ENCODE assay signal across 19 cellular contexts in the genomic region with DNA sequence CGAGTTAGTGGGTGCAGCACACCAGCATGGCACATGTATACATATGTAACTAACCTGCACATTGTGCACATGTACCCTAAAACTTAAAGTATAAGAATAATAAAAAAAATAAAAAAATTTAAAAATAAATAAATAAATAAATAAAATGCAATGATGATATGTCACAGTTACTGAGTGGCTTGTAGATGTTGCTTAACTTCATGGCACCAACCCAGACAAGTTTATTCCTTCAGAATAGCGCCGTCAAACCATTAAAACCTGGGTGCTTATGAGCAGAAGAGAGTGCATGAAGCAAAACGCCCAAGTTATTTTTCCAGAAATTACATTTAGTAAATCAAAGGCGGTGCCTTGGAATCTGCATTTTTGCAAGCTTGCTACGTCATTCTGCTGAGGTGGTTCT.
DNase-seq lines count a peak whose midpoint lies in the region; ATAC-seq and TF ChIP-seq lines count a peak whose summit lies in the region.
"Had no signal": no experiment of that assay in that cellular context is flagged by ENCODE, and none has a peak within 500 bp of the region (broad histone marks: within the 10 kb centered on the region; RNA-seq: fewer than 3 reads in every experiment).

No MANE protein-coding gene starts in this region.

- H3K9me3 ChIP-seq in left ventricle myocardium inferior (replicated peaks) (peaks cover 26% of the 10 kb centered on the region), suprapubic skin (no peaks in the 10 kb centered on the region), thyroid gland (no peaks in the 10 kb centered on the region)
- H3K9me3 ChIP-seq: SJSA1 had no signal

- TF ChIP-seq POLR2A in suprapubic skin (IDR thresholded peaks at IDR 0.05): no peak
- no peak for TF ChIP-seq POLR2A in thyroid gland (IDR thresholded peaks at IDR 0.05)

- peak overlapping the region; percentile 67 for H3K27ac ChIP-seq in left ventricle myocardium inferior (replicated peaks)
- no peak overlapping the region for H3K27ac ChIP-seq in suprapubic skin
- H3K27ac ChIP-seq in thyroid gland: no peak overlapping the region
- H3K27ac ChIP-seq: KMS-11, SJSA1 had no signal

- no peak overlapping the region for H3K4me3 Mint-ChIP-seq in mesothelial cell of epicardium
- H3K4me3 Mint-ChIP-seq: B cell, CD14-positive monocyte, GM23338 had no signal

- H3K27me3 Mint-ChIP-seq in mesothelial cell of epicardium (ENCODE audit: low read depth): no peaks in the 10 kb centered on the region
- H3K27me3 Mint-ChIP-seq: B cell had no signal

- H3K4me1 ChIP-seq in left ventricle myocardium inferior (peaks cover 17% of the 10 kb centered on the region), suprapubic skin (peaks cover 13% of the 10 kb centered on the region), thyroid gland (peaks cover under 1 to 5% of the 10 kb centered on the region in 2 donors)
- H3K4me1 ChIP-seq: SJSA1 had no signal

- peaks cover 17% of the 10 kb centered on the region for H3K36me3 Mint-ChIP-seq in mesothelial cell of epicardium
- H3K36me3 Mint-ChIP-seq: CD14-positive monocyte had no signal

- 86% methylated on average over 6 of the region's 6 CpGs for WGBS in suprapubic skin
- WGBS in thyroid gland, 2 donors: 89 to 93% methylated on average over 6 of the region's 6 CpGs

- H3K27ac Mint-ChIP-seq in mesothelial cell of epicardium: peak overlapping the region; percentile 83
- H3K27ac Mint-ChIP-seq: B cell, CD14-positive monocyte, GM23338 had no signal

- no peak for DNase-seq in left ventricle myocardium inferior
- DNase-seq in left cardiac atrium: no peak
- no peak for DNase-seq in mesothelial cell of epicardium (ENCODE audit: low spot score in 2 of 2, unreplicated experiment in 2 of 2)
- DNase-seq in suprapubic skin (ENCODE audit: low spot score in 2 of 2): no peak
- DNase-seq in NCI-H446 treated with DMSO at 0.1 percent for 48 hours (lab: John Stamatoyannopoulos, UW): no peak
- DNase-seq in thyroid gland: no peak
- no peak for DNase-seq in NCI-H1436 treated with DMSO at 0.1 percent for 48 hours (lab: John Stamatoyannopoulos, UW)
- DNase-seq: NCI-H1092 treated with DMSO at 0.1 percent for 48 hours, NCI-H146, NCI-H2029, NCI-H226, NCI-H524 had no signal

- H3K9me3 Mint-ChIP-seq in mesothelial cell of epicardium: peaks cover 38% of the 10 kb centered on the region
- H3K9me3 Mint-ChIP-seq: GM23338 had no signal

- H3K36me3 ChIP-seq in left ventricle myocardium inferior: no peaks in the 10 kb centered on the region
- no peaks in the 10 kb centered on the region for H3K36me3 ChIP-seq in suprapubic skin
- H3K36me3 ChIP-seq in thyroid gland: no peaks in the 10 kb centered on the region
- H3K36me3 ChIP-seq: HAP-1, SJSA1 had no signal

- H3K27me3 ChIP-seq in left ventricle myocardium inferior (ENCODE audit: low read depth): no peaks in the 10 kb centered on the region
- H3K27me3 ChIP-seq in suprapubic skin: no peaks in the 10 kb centered on the region
- H3K27me3 ChIP-seq in thyroid gland: no peaks in the 10 kb centered on the region
- H3K27me3 ChIP-seq: SJSA1 had no signal

- ATAC-seq in left cardiac atrium: no peak
- ATAC-seq: GM23338, Panc1 had no signal

- TF ChIP-seq CTCF in left ventricle myocardium inferior (IDR thresholded peaks at IDR 0.05; ENCODE audit: borderline replicate concordance): no peak
- no peak for TF ChIP-seq CTCF in mesothelial cell of epicardium (IDR thresholded peaks at IDR 0.05; ENCODE audit: unreplicated experiment)
- no peak for TF ChIP-seq CTCF in suprapubic skin (IDR thresholded peaks at IDR 0.05)
- no peak for TF ChIP-seq CTCF in thyroid gland (IDR thresholded peaks at IDR 0.05)

- TF ChIP-seq EP300 in suprapubic skin (IDR thresholded peaks at IDR 0.05): no peak

- H3K4me3 ChIP-seq in left ventricle myocardium inferior (peak overlapping the region; percentile 26), suprapubic skin (peak overlapping the region; percentile 8), thyroid gland (replicated peaks in 1 of 3) (no peak overlapping the region)
- H3K4me3 ChIP-seq: GM23338, HAP-1, SJSA1 had no signal

- intact Hi-C loops in left ventricle myocardium inferior (cut with micrococcal nuclease) (no loop called here), left cardiac atrium (cut with DNase I) (no loop called here), thyroid gland (cut with DNase I) (no loop called here)

- peaks cover 30% of the 10 kb centered on the region for H3K4me1 Mint-ChIP-seq in mesothelial cell of epicardium
- H3K4me1 Mint-ChIP-seq: B cell had no signal

Comparison
In these comparisons a context has a peak if more than half of its experiments do, and no peak if none do; other contexts are left out.
1. H3K4me3 ChIP-seq: peak in left ventricle myocardium inferior (single experiment) and suprapubic skin (single experiment); none in thyroid gland (0 of 3).